1 cellular context compared by ENCODE assay signal in the genomic region with DNA sequence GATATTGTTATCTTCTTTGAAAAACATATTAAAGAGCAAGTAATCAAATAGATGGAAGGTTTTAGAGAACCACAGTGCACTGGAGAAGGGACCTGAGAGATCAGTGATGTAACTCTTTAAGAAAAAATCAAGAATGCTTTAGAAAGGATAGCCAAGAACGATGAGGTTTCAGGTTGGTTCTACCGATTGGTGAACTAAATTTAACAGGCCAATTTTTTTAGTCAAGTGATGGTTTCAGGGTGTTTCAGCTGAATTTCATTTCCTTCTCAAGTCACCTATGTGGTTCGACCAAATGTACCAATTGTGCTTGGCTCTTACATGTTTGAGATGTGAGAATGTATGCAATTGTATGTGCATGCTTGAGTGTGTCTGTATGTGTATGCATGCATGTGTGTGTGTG.
A peak's percentile ranks its signal among the peaks of the same experiment; 100 is the strongest.
TF ChIP-seq lines count a peak whose summit lies in the region.

No MANE protein-coding gene starts in this region.

TF ChIP-seq in GM12878, 131 proteins besides CTCF, POLR2A, EP300 and RAD21 (continued from another document):
- TF ChIP-seq BMI1 (IDR thresholded peaks at IDR 0.05; ENCODE audit: borderline replicate concordance): no peak
- TF ChIP-seq, protein P1, sequence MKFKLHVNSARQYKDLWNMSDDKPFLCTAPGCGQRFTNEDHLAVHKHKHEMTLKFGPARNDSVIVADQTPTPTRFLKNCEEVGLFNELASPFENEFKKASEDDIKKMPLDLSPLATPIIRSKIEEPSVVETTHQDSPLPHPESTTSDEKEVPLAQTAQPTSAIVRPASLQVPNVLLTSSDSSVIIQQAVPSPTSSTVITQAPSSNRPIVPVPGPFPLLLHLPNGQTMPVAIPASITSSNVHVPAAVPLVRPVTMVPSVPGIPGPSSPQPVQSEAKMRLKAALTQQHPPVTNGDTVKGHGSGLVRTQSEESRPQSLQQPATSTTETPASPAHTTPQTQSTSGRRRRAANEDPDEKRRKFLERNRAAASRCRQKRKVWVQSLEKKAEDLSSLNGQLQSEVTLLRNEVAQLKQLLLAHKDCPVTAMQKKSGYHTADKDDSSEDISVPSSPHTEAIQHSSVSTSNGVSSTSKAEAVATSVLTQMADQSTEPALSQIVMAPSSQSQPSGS (IDR thresholded peaks at IDR 0.05; ENCODE audit: low read length): no peak; the same call in 1 of the 2 replicates
- peak; percentile 33; the same call in 1 of the 2 replicates for TF ChIP-seq RUNX3 (IDR thresholded peaks at IDR 0.05; ENCODE audit: low read length)
